Comparison of ENCODE assay signal across 7 cellular contexts in the genomic region with DNA sequence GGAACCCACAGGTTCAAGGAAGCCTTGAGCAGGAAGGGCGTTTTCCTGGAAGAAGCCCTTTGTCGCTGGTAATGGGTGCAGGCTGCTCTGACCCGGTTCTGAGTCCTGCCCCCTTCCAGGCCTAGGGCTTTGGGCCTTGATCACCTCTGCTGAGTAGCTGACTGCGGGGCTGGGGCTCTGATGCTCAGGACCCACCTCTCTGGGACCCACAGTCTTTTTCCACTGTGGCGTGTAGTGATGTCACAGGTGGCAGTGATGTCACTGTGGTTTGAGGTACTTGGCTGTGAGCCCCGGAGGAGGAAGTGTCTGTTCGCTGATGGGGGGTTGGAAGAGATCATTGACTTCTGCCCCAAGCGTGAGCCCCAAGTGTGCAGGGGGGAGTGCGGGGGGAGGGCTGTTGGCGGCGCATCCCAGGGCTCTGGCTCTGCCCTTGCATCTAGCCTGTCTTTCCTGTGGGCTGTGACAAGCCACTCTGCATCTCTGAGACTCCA.
DNase-seq lines count a peak whose midpoint lies in the region; ATAC-seq lines count a peak whose summit lies in the region.

No MANE protein-coding gene starts in this region.

- peak; percentile 77 to 91 (median 89) for DNase-seq in T-helper 1 cell
- no peak for DNase-seq in dedifferentiated amniotic fluid mesenchymal stem cell (ENCODE audit: extremely low spot score)
- no peak for DNase-seq in SHP77 (lab: John Stamatoyannopoulos, UW)

- no peaks in the 10 kb centered on the region for H3K9me3 ChIP-seq in muscle layer of duodenum (ENCODE audit: control insufficient read depth in 1 of 2, low read length in 2 of 2)

- peaks cover 6% of the 10 kb centered on the region for H3K9me3 Mint-ChIP-seq in activated naive CD4-positive, alpha-beta T cell treated with anti-CD3 and anti-CD28 coated beads, Interleukin-2, amount 50 U/mL, for 24 hours
- H3K9me3 Mint-ChIP-seq in stimulated activated naive CD8-positive, alpha-beta T cell treated with anti-CD3 and anti-CD28 coated beads, Interleukin-15, Interleukin-2, amounts not matched to agents 100 ng/mL and 50 ng/mL, for 24 hours = peaks cover 4% of the 10 kb centered on the region

- peak overlapping the region; percentile 76 for H3K27ac ChIP-seq in muscle layer of duodenum (ENCODE audit: low read length)

- H3K27me3 Mint-ChIP-seq in activated naive CD4-positive, alpha-beta T cell treated with anti-CD3 and anti-CD28 coated beads, Interleukin-2, amount 50 U/mL, for 24 hours = no peaks in the 10 kb centered on the region
- H3K27me3 Mint-ChIP-seq in stimulated activated naive CD8-positive, alpha-beta T cell treated with anti-CD3 and anti-CD28 coated beads, Interleukin-15, Interleukin-2, amounts not matched to agents 100 ng/mL and 50 ng/mL, for 24 hours = no peaks in the 10 kb centered on the region

- H3K4me1 ChIP-seq in muscle layer of duodenum (ENCODE audit: control insufficient read depth in 1 of 2, insufficient read depth in 2 of 2, low read length in 2 of 2) = peaks cover 7 to 50% of the 10 kb centered on the region in 2 donors

- peak overlapping the region; percentile 87 for H3K4me3 Mint-ChIP-seq in activated naive CD4-positive, alpha-beta T cell treated with anti-CD3 and anti-CD28 coated beads, Interleukin-2, amount 50 U/mL, for 24 hours
- peak overlapping the region; percentile 68 for H3K4me3 Mint-ChIP-seq in stimulated activated naive CD8-positive, alpha-beta T cell treated with anti-CD3 and anti-CD28 coated beads, Interleukin-15, Interleukin-2, amounts not matched to agents 100 ng/mL and 50 ng/mL, for 24 hours

- peaks cover 93% of the 10 kb centered on the region for H3K4me1 Mint-ChIP-seq in activated naive CD4-positive, alpha-beta T cell treated with anti-CD3 and anti-CD28 coated beads, Interleukin-2, amount 50 U/mL, for 24 hours
- peaks cover 96% of the 10 kb centered on the region for H3K4me1 Mint-ChIP-seq in stimulated activated naive CD8-positive, alpha-beta T cell treated with anti-CD3 and anti-CD28 coated beads, Interleukin-15, Interleukin-2, amounts not matched to agents 100 ng/mL and 50 ng/mL, for 24 hours (ENCODE audit: low read depth)

- H3K36me3 ChIP-seq in muscle layer of duodenum (ENCODE audit: control insufficient read depth in 1 of 2, insufficient read depth in 2 of 2, low read length in 2 of 2) = no peaks in the 10 kb centered on the region

- H3K36me3 Mint-ChIP-seq in activated naive CD4-positive, alpha-beta T cell treated with anti-CD3 and anti-CD28 coated beads, Interleukin-2, amount 50 U/mL, for 24 hours = peaks cover 15% of the 10 kb centered on the region
- peaks cover 56% of the 10 kb centered on the region for H3K36me3 Mint-ChIP-seq in stimulated activated naive CD8-positive, alpha-beta T cell treated with anti-CD3 and anti-CD28 coated beads, Interleukin-15, Interleukin-2, amounts not matched to agents 100 ng/mL and 50 ng/mL, for 24 hours (ENCODE audit: low read depth)

- ATAC-seq in GM21786 (IDR thresholded peaks at IDR 0.05; ENCODE audit: unreplicated experiment) = no peak

- H3K4me3 ChIP-seq in muscle layer of duodenum (ENCODE audit: low read depth in 1 of 2, low read length in 2 of 2) = peak overlapping the region; percentile 10 to 34

- H3K27me3 ChIP-seq in muscle layer of duodenum (ENCODE audit: low read depth, low read length) = no peaks in the 10 kb centered on the region

- H3K27ac Mint-ChIP-seq in activated naive CD4-positive, alpha-beta T cell treated with anti-CD3 and anti-CD28 coated beads, Interleukin-2, amount 50 U/mL, for 24 hours = peak overlapping the region; percentile 98
- H3K27ac Mint-ChIP-seq in stimulated activated naive CD8-positive, alpha-beta T cell treated with anti-CD3 and anti-CD28 coated beads, Interleukin-15, Interleukin-2, amounts not matched to agents 100 ng/mL and 50 ng/mL, for 24 hours = peak overlapping the region; percentile 87

Comparison
In these comparisons a context has a peak if more than half of its experiments do, and no peak if none do; other contexts are left out.
1. DNase-seq: peak in T-helper 1 cell (5 of 5); none in dedifferentiated amniotic fluid mesenchymal stem cell (single experiment) and SHP77 (0 of 2).